1 cellular context compared by ENCODE assay signal in the genomic region with DNA sequence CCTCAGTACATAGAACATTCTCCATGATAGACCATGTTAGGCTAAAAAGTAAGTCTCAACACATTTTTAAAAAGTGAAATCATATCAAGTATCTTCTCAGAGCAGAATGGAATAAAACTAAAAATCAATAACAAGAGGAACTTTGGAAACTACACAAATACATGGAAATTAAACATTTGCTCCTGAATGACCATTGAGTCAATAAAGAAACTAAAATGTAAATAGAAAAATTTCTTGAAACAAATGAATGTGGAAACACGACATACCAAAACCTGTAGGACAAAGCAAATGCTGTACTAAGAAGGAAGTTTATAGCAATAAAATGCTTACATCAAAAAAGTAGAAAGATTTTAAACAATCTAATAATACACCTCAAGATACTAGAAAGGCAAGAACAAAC.
TF ChIP-seq lines count a peak whose summit lies in the region.

No MANE protein-coding gene starts in this region.

TF ChIP-seq in HepG2, 621 proteins besides CTCF, POLR2A, EP300 and RAD21 (continued from another document and continues in another):
- TF ChIP-seq, protein P1, sequence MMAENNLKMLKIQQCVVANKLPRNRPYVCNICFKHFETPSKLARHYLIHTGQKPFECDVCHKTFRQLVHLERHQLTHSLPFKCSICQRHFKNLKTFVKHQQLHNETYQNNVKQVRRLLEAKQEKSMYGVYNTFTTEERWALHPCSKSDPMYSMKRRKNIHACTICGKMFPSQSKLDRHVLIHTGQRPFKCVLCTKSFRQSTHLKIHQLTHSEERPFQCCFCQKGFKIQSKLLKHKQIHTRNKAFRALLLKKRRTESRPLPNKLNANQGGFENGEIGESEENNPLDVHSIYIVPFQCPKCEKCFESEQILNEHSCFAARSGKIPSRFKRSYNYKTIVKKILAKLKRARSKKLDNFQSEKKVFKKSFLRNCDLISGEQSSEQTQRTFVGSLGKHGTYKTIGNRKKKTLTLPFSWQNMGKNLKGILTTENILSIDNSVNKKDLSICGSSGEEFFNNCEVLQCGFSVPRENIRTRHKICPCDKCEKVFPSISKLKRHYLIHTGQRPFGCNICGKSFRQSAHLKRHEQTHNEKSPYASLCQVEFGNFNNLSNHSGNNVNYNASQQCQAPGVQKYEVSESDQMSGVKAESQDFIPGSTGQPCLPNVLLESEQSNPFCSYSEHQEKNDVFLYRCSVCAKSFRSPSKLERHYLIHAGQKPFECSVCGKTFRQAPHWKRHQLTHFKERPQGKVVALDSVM (CRISPR knock-in tag; IDR thresholded peaks at IDR 0.05), result no peak
- no peak for TF ChIP-seq KMT2A (CRISPR knock-in tag; IDR thresholded peaks at IDR 0.05)
- TF ChIP-seq U2AF1 (optimal IDR thresholded peaks at IDR 0.05; ENCODE audit: low read depth, low read length), result no peak
- no peak for TF ChIP-seq REL (CRISPR knock-in tag; conservative IDR thresholded peaks at IDR 0.05)
- no peak for TF ChIP-seq HOXA7 (CRISPR knock-in tag; IDR thresholded peaks at IDR 0.05)
- TF ChIP-seq ZFP82 (CRISPR knock-in tag; IDR thresholded peaks at IDR 0.05; ENCODE audit: borderline replicate concordance), result no peak
- no peak for TF ChIP-seq ZNF256 (CRISPR knock-in tag; conservative IDR thresholded peaks at IDR 0.05)
- TF ChIP-seq FOXA3 (CRISPR knock-in tag; IDR thresholded peaks at IDR 0.05), result peak; percentile 72
- no peak for TF ChIP-seq KDM6A (CRISPR knock-in tag; IDR thresholded peaks at IDR 0.05; ENCODE audit: low read depth)
- TF ChIP-seq, protein P2, sequence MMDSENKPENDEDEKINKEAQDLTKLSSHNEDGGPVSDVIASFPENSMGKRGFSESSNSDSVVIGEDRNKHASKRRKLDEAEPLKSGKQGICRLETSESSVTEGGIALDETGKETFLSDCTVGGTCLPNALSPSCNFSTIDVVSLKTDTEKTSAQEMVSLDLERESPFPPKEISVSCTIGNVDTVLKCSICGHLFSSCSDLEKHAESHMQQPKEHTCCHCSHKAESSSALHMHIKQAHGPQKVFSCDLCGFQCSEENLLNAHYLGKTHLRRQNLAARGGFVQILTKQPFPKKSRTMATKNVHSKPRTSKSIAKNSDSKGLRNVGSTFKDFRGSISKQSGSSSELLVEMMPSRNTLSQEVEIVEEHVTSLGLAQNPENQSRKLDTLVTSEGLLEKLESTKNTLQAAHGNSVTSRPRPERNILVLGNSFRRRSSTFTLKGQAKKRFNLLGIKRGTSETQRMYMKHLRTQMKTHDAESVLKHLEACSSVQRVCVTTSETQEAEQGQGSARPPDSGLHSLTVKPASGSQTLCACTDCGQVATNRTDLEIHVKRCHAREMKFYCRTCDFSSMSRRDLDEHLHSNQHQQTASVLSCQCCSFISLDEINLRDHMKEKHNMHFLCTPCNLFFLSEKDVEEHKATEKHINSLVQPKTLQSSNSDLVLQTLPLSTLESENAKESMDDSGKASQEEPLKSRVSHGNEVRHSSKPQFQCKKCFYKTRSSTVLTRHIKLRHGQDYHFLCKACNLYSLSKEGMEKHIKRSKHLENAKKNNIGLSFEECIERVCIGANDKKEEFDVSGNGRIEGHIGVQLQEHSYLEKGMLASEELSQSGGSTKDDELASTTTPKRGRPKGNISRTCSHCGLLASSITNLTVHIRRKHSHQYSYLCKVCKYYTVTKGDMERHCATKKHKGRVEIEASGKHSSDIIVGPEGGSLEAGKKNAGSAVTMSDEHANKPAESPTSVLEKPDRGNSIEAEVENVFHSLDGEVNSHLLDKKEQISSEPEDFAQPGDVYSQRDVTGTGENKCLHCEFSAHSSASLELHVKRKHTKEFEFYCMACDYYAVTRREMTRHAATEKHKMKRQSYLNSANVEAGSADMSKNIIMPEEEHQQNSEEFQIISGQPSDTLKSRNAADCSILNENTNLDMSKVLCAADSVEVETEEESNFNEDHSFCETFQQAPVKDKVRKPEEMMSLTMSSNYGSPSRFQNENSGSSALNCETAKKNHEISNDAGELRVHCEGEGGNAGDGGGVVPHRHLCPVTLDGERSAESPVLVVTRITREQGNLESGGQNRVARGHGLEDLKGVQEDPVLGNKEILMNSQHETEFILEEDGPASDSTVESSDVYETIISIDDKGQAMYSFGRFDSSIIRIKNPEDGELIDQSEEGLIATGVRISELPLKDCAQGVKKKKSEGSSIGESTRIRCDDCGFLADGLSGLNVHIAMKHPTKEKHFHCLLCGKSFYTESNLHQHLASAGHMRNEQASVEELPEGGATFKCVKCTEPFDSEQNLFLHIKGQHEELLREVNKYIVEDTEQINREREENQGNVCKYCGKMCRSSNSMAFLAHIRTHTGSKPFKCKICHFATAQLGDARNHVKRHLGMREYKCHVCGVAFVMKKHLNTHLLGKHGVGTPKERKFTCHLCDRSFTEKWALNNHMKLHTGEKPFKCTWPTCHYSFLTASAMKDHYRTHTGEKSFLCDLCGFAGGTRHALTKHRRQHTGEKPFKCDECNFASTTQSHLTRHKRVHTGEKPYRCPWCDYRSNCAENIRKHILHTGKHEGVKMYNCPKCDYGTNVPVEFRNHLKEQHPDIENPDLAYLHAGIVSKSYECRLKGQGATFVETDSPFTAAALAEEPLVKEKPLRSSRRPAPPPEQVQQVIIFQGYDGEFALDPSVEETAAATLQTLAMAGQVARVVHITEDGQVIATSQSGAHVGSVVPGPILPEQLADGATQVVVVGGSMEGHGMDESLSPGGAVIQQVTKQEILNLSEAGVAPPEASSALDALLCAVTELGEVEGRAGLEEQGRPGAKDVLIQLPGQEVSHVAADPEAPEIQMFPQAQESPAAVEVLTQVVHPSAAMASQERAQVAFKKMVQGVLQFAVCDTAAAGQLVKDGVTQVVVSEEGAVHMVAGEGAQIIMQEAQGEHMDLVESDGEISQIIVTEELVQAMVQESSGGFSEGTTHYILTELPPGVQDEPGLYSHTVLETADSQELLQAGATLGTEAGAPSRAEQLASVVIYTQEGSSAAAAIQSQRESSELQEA (CRISPR knock-in tag; IDR thresholded peaks at IDR 0.05; ENCODE audit: not compliant biosample characterization), result no peak
- peak; percentile 45; the same call in 1 of the 2 replicates for TF ChIP-seq BCL6 (CRISPR knock-in tag; IDR thresholded peaks at IDR 0.05)
- TF ChIP-seq MBNL3 (CRISPR knock-in tag; conservative IDR thresholded peaks at IDR 0.05), result no peak
- no peak for TF ChIP-seq STAG1 (CRISPR knock-in tag; IDR thresholded peaks at IDR 0.05)
- no peak for TF ChIP-seq MTA1 (CRISPR knock-in tag; IDR thresholded peaks at IDR 0.05; ENCODE audit: borderline replicate concordance)
- no peak for TF ChIP-seq ZNF441 (CRISPR knock-in tag; IDR thresholded peaks at IDR 0.05; ENCODE audit: borderline replicate concordance)
- TF ChIP-seq ZFX (CRISPR knock-in tag; IDR thresholded peaks at IDR 0.05; ENCODE audit: low read depth), result no peak
- TF ChIP-seq, protein P3, sequence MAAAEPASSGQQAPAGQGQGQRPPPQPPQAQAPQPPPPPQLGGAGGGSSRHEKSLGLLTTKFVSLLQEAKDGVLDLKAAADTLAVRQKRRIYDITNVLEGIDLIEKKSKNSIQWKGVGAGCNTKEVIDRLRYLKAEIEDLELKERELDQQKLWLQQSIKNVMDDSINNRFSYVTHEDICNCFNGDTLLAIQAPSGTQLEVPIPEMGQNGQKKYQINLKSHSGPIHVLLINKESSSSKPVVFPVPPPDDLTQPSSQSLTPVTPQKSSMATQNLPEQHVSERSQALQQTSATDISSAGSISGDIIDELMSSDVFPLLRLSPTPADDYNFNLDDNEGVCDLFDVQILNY (CRISPR knock-in tag; conservative IDR thresholded peaks at IDR 0.05), result no peak
- TF ChIP-seq GPBP1L1 (CRISPR knock-in tag; IDR thresholded peaks at IDR 0.05), result no peak
- TF ChIP-seq, protein P4, sequence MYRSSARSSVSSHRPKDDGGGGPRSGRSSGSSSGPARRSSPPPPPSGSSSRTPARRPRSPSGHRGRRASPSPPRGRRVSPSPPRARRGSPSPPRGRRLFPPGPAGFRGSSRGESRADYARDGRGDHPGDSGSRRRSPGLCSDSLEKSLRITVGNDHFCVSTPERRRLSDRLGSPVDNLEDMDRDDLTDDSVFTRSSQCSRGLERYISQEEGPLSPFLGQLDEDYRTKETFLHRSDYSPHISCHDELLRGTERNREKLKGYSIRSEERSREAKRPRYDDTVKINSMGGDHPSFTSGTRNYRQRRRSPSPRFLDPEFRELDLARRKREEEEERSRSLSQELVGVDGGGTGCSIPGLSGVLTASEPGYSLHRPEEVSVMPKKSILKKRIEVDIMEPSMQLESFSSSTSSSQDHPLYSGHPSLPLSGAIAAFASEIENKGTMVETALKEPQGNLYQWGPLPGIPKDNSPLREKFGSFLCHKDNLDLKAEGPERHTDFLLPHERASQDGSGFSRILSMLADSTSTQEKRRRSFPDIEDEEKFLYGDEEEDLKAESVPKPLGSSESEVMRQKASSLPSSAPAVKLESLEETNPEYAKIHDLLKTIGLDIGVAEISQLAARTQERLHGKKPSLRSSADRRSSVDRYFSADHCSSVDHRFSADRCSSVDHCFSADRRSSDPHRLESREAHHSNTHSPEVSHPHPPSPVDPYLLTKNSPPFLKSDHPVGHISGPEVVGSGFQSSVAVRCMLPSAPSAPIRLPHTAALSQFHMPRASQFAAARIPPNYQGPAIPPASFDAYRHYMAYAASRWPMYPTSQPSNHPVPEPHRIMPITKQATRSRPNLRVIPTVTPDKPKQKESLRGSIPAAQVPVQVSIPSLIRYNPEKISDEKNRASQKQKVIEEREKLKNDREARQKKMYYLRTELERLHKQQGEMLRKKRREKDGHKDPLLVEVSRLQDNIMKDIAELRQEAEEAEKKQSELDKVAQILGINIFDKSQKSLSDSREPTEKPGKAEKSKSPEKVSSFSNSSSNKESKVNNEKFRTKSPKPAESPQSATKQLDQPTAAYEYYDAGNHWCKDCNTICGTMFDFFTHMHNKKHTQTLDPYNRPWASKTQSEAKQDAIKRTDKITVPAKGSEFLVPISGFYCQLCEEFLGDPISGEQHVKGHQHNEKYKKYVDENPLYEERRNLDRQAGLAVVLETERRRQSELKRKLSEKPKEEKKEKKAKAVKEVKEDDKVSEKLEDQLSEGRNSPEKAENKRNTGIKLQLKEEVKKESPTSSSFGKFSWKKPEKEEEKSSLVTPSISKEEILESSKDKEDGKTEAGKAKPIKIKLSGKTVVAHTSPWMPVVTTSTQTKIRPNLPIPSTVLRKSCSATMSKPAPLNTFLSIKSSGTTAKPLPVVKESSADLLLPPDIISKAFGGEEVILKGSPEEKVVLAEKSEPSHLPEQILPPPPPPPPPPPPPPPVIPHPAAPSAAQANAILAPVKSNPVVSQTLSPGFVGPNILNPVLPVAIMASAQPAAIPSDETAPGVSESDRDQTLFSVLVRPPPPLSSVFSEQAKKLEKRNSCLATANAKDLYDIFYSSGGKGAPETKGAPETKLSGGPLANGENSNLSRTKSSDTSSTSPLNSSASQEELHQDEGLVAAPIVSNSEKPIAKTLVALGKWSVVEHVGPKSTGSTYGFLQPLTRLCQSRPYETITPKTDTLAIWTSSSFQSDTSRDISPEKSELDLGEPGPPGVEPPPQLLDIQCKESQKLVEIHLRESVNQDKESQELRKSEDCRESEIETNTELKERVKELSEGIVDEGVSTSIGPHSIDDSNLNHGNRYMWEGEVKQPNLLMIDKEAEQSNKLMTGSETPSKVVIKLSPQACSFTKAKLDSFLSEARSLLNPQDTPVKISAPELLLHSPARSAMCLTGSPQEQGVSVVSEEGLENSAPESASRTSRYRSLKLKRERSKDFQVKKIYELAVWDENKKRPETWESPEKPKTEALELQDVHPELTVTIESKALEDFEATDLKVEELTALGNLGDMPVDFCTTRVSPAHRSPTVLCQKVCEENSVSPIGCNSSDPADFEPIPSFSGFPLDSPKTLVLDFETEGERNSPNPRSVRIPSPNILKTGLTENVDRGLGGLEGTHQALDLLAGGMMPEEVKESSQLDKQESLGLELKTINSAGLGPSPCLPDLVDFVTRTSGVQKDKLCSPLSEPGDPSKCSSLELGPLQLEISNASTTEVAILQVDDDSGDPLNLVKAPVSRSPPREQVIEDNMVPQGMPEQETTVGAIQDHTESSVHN (CRISPR knock-in tag; IDR thresholded peaks at IDR 0.05), result no peak
- TF ChIP-seq ISL2 (CRISPR knock-in tag; IDR thresholded peaks at IDR 0.05), result peak; percentile 67; the same call in 1 of the 2 replicates
- TF ChIP-seq CHD2 (IDR thresholded peaks at IDR 0.05; ENCODE audit: low read depth, low read length), result no peak
- TF ChIP-seq TIGD3 (CRISPR knock-in tag; IDR thresholded peaks at IDR 0.05; ENCODE audit: borderline replicate concordance), result no peak
- TF ChIP-seq STAT6 (CRISPR knock-in tag; IDR thresholded peaks at IDR 0.05; ENCODE audit: borderline replicate concordance), result no peak
- no peak for TF ChIP-seq CREB1 (IDR thresholded peaks at IDR 0.05)
- no peak; the same call in 1 of the 2 replicates for TF ChIP-seq CREB1 (CRISPR knock-in tag; IDR thresholded peaks at IDR 0.05)
